ENCODE assay signal across 8 cellular contexts in genomic region chr4:18020145-18020670, GRCh38. TPM values are rescaled to one million over a fixed set of nuclear protein-coding genes. Genes with fewer than 3 reads are reported as not detected.
A peak's percentile ranks its signal among the peaks of the same experiment; 100 is the strongest.
DNase-seq lines count a peak whose midpoint lies in the region; ATAC-seq lines count a peak whose summit lies in the region.

No MANE protein-coding gene starts in this region.

- no peak for ATAC-seq in activated T-cell treated with anti-CD3 and anti-CD28 coated beads, Interleukin-2, amount 50 U/mL, for 72 hours (replicated peaks in 1 of 2)
- ATAC-seq in HG03342 (IDR thresholded peaks at IDR 0.05; ENCODE audit: unreplicated experiment) = no peak
- no peak for ATAC-seq in esophagus mucosa

- peak overlapping the region; percentile 86 for H3K4me3 ChIP-seq in HUES6 (ENCODE audit: low read depth, low read length)

- H3K27ac ChIP-seq in HUES6 (ENCODE audit: low read depth, low read length) = no peak overlapping the region

- no peaks in the 10 kb centered on the region for H3K9me3 Mint-ChIP-seq in activated T-cell treated with anti-CD3 and anti-CD28 coated beads, Interleukin-2, amount 50 U/mL, for 72 hours

- H3K4me3 Mint-ChIP-seq in activated T-cell treated with anti-CD3 and anti-CD28 coated beads, Interleukin-2, amount 50 U/mL, for 72 hours = peak overlapping the region; percentile 85 to 98

- peaks cover 18% of the 10 kb centered on the region for H3K4me1 Mint-ChIP-seq in activated T-cell treated with anti-CD3 and anti-CD28 coated beads, Interleukin-2, amount 50 U/mL, for 72 hours (ENCODE audit: low read depth)

- peak overlapping the region; percentile 86 for H3K27ac Mint-ChIP-seq in activated T-cell treated with anti-CD3 and anti-CD28 coated beads, Interleukin-2, amount 50 U/mL, for 72 hours

- no peaks in the 10 kb centered on the region for H3K9me3 ChIP-seq in HUES6 (ENCODE audit: control insufficient read depth, insufficient read depth, low read depth, low read length)

- peaks cover 5 to 6% of the 10 kb centered on the region in 2 donors for H3K36me3 Mint-ChIP-seq in activated T-cell treated with anti-CD3 and anti-CD28 coated beads, Interleukin-2, amount 50 U/mL, for 72 hours (ENCODE audit: insufficient read depth in 2 of 2)

- peaks cover 29% of the 10 kb centered on the region for H3K27me3 ChIP-seq in HUES6 (ENCODE audit: control insufficient read depth, insufficient read depth, low read length)

- DNase-seq in COR-L47 (lab: John Stamatoyannopoulos, UW) (peak; percentile 10), globus pallidus (ENCODE audit: low spot score) (peak; percentile 18), putamen (ENCODE audit: low spot score) (peak; percentile 3), ureter (ENCODE audit: low spot score) (no peak)
- DNase-seq in activated T-cell treated with anti-CD3 and anti-CD28 coated beads, Interleukin-2, amount 50 U/mL, for 72 hours = peak; percentile 6 to 15

- no peaks in the 10 kb centered on the region for H3K4me1 ChIP-seq in HUES6 (ENCODE audit: control insufficient read depth, insufficient read depth, low read length)

- no peaks in the 10 kb centered on the region for H3K36me3 ChIP-seq in HUES6 (ENCODE audit: control insufficient read depth, insufficient read depth, low read length)

- peaks cover 26% of the 10 kb centered on the region for H3K27me3 Mint-ChIP-seq in activated T-cell treated with anti-CD3 and anti-CD28 coated beads, Interleukin-2, amount 50 U/mL, for 72 hours (ENCODE audit: low read depth)

- H3K9ac ChIP-seq in HUES6 (ENCODE audit: low read length) = no peak overlapping the region

RNA-seq across cellular contexts. Expression of gene LCORL, which starts 1.3 kb away (rescaled TPM):
- 1 to 10 TPM; 8.4 to 9.1 TPM for total RNA-seq in activated T-cell treated with anti-CD3 and anti-CD28 coated beads, Interleukin-2, amount 50 U/mL, for 72 hours
- total RNA-seq in esophagus mucosa (10.0 TPM), ureter (10.5 TPM)
